ENCODE assay signal across 8 cellular contexts in the genomic region with DNA sequence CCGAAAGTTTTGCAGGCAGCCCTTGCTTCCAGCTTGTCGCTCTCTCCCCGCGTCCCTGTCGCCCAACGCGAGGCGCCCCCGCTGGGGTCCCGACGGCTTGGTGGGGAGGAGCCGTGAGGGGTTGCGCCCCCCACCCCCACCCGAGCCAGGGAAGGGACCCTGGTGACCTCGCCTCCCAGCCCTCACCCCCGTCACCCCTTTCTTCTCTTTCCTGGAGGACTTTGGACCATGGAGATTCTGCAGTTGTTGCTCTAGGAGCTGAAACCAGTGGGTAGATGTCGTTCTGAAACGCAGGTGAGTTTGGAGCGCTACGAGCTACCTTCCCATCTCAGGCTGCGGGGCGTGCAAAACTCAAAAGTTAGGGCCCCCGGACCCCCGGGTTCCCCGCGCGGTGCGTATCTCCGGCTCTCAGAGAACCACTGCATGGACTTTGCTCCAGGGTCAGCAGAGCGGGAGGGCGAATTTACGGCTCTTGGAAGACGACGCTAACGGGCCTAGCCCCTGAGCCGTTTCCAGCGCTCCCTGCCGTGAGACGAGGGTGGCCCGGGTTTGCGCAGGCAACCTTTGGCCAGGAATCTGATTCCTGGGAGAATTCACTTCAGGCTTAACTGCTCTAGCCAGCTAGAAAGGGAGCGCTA. TPM values are rescaled to one million over a fixed set of nuclear protein-coding genes. Genes with fewer than 3 reads are reported as not detected.
DNase-seq lines count a peak whose midpoint lies in the region; ATAC-seq and TF ChIP-seq lines count a peak whose summit lies in the region.

No MANE protein-coding gene starts in this region.

- TF ChIP-seq EP300 in SK-N-SH (IDR thresholded peaks at IDR 0.05; ENCODE audit: borderline replicate concordance in 1 of 2, low read depth in 1 of 2, low read length in 1 of 2): no peak

- H3K9me3 ChIP-seq in SK-N-SH (no peaks in the 10 kb centered on the region), lower lobe of right lung (no peaks in the 10 kb centered on the region)

- 5% methylated on average over 26 of the region's 42 CpGs for WGBS in SK-N-SH (ENCODE audit: low lambda C conversion rate)

- H3K9ac ChIP-seq in SK-N-SH: peak overlapping the region; percentile 66

- H3K27me3 ChIP-seq in SK-N-SH (ENCODE audit: insufficient read depth): no peaks in the 10 kb centered on the region
- no peaks in the 10 kb centered on the region for H3K27me3 ChIP-seq in dorsolateral prefrontal cortex
- H3K27me3 ChIP-seq in lower lobe of right lung (ENCODE audit: low read depth): no peaks in the 10 kb centered on the region

- H3F3A ChIP-seq in SK-N-SH (replicated peaks; ENCODE audit: insufficient read depth): peaks cover 6% of the 10 kb centered on the region

- H3K79me2 ChIP-seq in SK-N-SH (ENCODE audit: insufficient read depth): peaks cover 21% of the 10 kb centered on the region; the same call in 1 of the 2 replicates

- TF ChIP-seq CTCF in CD14-positive monocyte (IDR thresholded peaks at IDR 0.05): peak; percentile 45
- peak; percentile 18; the same call in 1 of the 2 replicates for TF ChIP-seq CTCF in SK-N-SH (IDR thresholded peaks at IDR 0.05)
- peak in 10 of 56 donors; percentile 2 to 35 (median 26) for TF ChIP-seq CTCF in dorsolateral prefrontal cortex (IDR thresholded peaks at IDR 0.05 in 54 of 56, conservative IDR thresholded peaks at IDR 0.05 in 2 of 56; ENCODE audit: low read depth in 1 of 56, partially characterized antibody in 56 of 56)
- TF ChIP-seq CTCF in lower lobe of right lung (IDR thresholded peaks at IDR 0.05): no peak

- peak overlapping the region; percentile 91 for H3K4me2 ChIP-seq in SK-N-SH

- H3K27me3 Mint-ChIP-seq in CD14-positive monocyte (ENCODE audit: low read depth in 3 of 3): peaks cover 24 to 29% (median 26%) of the 10 kb centered on the region in 3 donors

- ATAC-seq in HG02642 (IDR thresholded peaks at IDR 0.05; ENCODE audit: poor library complexity, unreplicated experiment) (peak; percentile 31), lower lobe of right lung (peak; percentile 37 to 51), GM21529 (IDR thresholded peaks at IDR 0.05; ENCODE audit: unreplicated experiment) (no peak)

- H3K9me3 Mint-ChIP-seq in CD14-positive monocyte: peaks cover 0 to 7% (median 1%) of the 10 kb centered on the region in 7 donors

- H3K27ac Mint-ChIP-seq in CD14-positive monocyte: peak overlapping the region in 1 of 7 donors; percentile 26

- H3K4me3 ChIP-seq in SK-N-SH (ENCODE audit: low read depth in 2 of 2, low read length in 1 of 2): peak overlapping the region; percentile 76 to 81
- H3K4me3 ChIP-seq in dorsolateral prefrontal cortex: peak overlapping the region; percentile 60 to 94 (median 81)
- H3K4me3 ChIP-seq in lower lobe of right lung: peak overlapping the region; percentile 80

- DNase-seq in CD14-positive monocyte (ENCODE audit: low spot score): no peak
- peak; percentile 71 for DNase-seq in SK-N-SH
- DNase-seq in dorsolateral prefrontal cortex: peak in 5 of 10 donors; percentile 4 to 53 (median 25)
- peak; percentile 48 for DNase-seq in lower lobe of right lung
- DNase-seq in substantia nigra (lab: John Stamatoyannopoulos, UW): peak in 31 of 49 donors; percentile 5 to 74 (median 47)
- no peak for DNase-seq in NCI-H2029 (lab: John Stamatoyannopoulos, UW)

- TF ChIP-seq RAD21 in SK-N-SH (IDR thresholded peaks at IDR 0.05; ENCODE audit: low read length): no peak; the same call in 1 of the 2 replicates

- peaks cover 5 to 8% of the 10 kb centered on the region in 2 experiments for H3K36me3 ChIP-seq in SK-N-SH (replicated peaks in 1 of 2; ENCODE audit: control insufficient read depth in 1 of 2, insufficient read depth in 2 of 2, low read length in 1 of 2)
- no peaks in the 10 kb centered on the region for H3K36me3 ChIP-seq in lower lobe of right lung

- peak overlapping the region; percentile 93 for H2AFZ ChIP-seq in SK-N-SH (ENCODE audit: low read depth)

- H3K36me3 Mint-ChIP-seq in CD14-positive monocyte: peaks cover 11 to 16% of the 10 kb centered on the region in 2 donors

- H3K4me1 Mint-ChIP-seq in CD14-positive monocyte: peaks cover 34% of the 10 kb centered on the region

- no peaks in the 10 kb centered on the region for H3K9me2 ChIP-seq in SK-N-SH

- CTCF ChIA-PET in SK-N-SH (lab: Yijun Ruan, JAX): interaction anchor here (0.6 to 5.6 kb wide), 54 partner anchors 8 to 667 kb away, joined by 3 to 79 read pairs (median 4); no protein-coding TSS in a partner anchor

- intact Hi-C loops in CD14-positive monocyte (cut with micrococcal nuclease): loop anchor here (5.0 to 10.0 kb wide), 5 partner anchors 70 to 1688 kb away; a partner anchor contains a TSS
- intact Hi-C loops in dorsolateral prefrontal cortex (cut with DNase I): loop anchor here (5.0 to 10.0 kb wide), 10 partner anchors 110 to 355 kb away; a partner anchor contains a TSS
- intact Hi-C loops in lower lobe of right lung (cut with DNase I): no loop called here

- H3K4me1 ChIP-seq in SK-N-SH (ENCODE audit: control insufficient read depth in 1 of 2, insufficient read depth in 2 of 2, low read depth in 1 of 2, low read length in 1 of 2) (peaks cover 0 to 50% of the 10 kb centered on the region in 2 experiments; a peak in 3 of 4 replicates), lower lobe of right lung (peaks cover 25% of the 10 kb centered on the region)

- peak overlapping the region; percentile 78 to 93 for H3K4me3 Mint-ChIP-seq in CD14-positive monocyte

- POLR2A ChIA-PET in SK-N-SH (lab: Yijun Ruan, JAX): interaction anchor here (0.7 to 1.3 kb wide), 3 partner anchors 67 to 160 kb away, joined by 3 read pairs; no protein-coding TSS in a partner anchor

- peak overlapping the region; percentile 10 to 71; a peak in 2 of 4 replicates for H3K27ac ChIP-seq in SK-N-SH (ENCODE audit: low read depth in 2 of 2, low read length in 1 of 2)
- peak overlapping the region in 21 of 59 donors; percentile 0 to 83 (median 48) for H3K27ac ChIP-seq in dorsolateral prefrontal cortex
- H3K27ac ChIP-seq in lower lobe of right lung: no peak overlapping the region
- H3K27ac ChIP-seq in substantia nigra (ENCODE audit: low read depth, low read length, poor library complexity, severe bottlenecking): no peak overlapping the region

- H4K20me1 ChIP-seq in SK-N-SH (ENCODE audit: insufficient read depth): 0 out of 2 replicates have a peak, but pooled peaks cover 2% of the 10 kb centered on the region

TF ChIP-seq in SK-N-SH, 30 proteins besides CTCF, POLR2A, EP300 and RAD21:
- no peak for TF ChIP-seq RCOR1 (IDR thresholded peaks at IDR 0.05; ENCODE audit: low read length)
- 0 out of 2 replicates have a peak, but pooled peaks have one; percentile 7 for TF ChIP-seq RFX5 (IDR thresholded peaks at IDR 0.05; ENCODE audit: low read length)
- TF ChIP-seq GATA2 (CRISPR knock-in tag; IDR thresholded peaks at IDR 0.05): no peak
- TF ChIP-seq, protein P1, sequence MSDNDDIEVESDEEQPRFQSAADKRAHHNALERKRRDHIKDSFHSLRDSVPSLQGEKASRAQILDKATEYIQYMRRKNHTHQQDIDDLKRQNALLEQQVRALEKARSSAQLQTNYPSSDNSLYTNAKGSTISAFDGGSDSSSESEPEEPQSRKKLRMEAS (IDR thresholded peaks at IDR 0.05; ENCODE audit: low read depth): peak; percentile 35; the same call in 1 of the 2 replicates
- TF ChIP-seq, protein P2, sequence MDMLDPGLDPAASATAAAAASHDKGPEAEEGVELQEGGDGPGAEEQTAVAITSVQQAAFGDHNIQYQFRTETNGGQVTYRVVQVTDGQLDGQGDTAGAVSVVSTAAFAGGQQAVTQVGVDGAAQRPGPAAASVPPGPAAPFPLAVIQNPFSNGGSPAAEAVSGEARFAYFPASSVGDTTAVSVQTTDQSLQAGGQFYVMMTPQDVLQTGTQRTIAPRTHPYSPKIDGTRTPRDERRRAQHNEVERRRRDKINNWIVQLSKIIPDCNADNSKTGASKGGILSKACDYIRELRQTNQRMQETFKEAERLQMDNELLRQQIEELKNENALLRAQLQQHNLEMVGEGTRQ (IDR thresholded peaks at IDR 0.05; ENCODE audit: borderline replicate concordance, low read depth, low read length): no peak
- TF ChIP-seq, protein P3, sequence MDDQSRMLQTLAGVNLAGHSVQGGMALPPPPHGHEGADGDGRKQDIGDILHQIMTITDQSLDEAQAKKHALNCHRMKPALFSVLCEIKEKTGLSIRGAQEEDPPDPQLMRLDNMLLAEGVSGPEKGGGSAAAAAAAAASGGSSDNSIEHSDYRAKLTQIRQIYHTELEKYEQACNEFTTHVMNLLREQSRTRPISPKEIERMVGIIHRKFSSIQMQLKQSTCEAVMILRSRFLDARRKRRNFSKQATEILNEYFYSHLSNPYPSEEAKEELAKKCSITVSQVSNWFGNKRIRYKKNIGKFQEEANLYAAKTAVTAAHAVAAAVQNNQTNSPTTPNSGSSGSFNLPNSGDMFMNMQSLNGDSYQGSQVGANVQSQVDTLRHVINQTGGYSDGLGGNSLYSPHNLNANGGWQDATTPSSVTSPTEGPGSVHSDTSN (IDR thresholded peaks at IDR 0.05): no peak
- TF ChIP-seq, protein P4, sequence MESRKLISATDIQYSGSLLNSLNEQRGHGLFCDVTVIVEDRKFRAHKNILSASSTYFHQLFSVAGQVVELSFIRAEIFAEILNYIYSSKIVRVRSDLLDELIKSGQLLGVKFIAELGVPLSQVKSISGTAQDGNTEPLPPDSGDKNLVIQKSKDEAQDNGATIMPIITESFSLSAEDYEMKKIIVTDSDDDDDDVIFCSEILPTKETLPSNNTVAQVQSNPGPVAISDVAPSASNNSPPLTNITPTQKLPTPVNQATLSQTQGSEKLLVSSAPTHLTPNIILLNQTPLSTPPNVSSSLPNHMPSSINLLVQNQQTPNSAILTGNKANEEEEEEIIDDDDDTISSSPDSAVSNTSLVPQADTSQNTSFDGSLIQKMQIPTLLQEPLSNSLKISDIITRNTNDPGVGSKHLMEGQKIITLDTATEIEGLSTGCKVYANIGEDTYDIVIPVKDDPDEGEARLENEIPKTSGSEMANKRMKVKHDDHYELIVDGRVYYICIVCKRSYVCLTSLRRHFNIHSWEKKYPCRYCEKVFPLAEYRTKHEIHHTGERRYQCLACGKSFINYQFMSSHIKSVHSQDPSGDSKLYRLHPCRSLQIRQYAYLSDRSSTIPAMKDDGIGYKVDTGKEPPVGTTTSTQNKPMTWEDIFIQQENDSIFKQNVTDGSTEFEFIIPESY (IDR thresholded peaks at IDR 0.05; ENCODE audit: borderline replicate concordance, low read depth): no peak
- no peak for TF ChIP-seq POLR2AphosphoS5 (IDR thresholded peaks at IDR 0.05; ENCODE audit: low read depth, low read length)
- peak; percentile 2; the same call in 1 of the 2 replicates for TF ChIP-seq NRF1 (IDR thresholded peaks at IDR 0.05; ENCODE audit: low read depth, low read length)
- TF ChIP-seq SIN3A (IDR thresholded peaks at IDR 0.05; ENCODE audit: borderline replicate concordance, low read depth, low read length): no peak
- TF ChIP-seq NFIC (IDR thresholded peaks at IDR 0.05; ENCODE audit: borderline replicate concordance): no peak
TF ChIP-seq in SK-N-SH: peak in this region for 3.

RNA-seq across cellular contexts. Expression of a gene that starts 0.7 kb away (rescaled TPM):
- polyA plus RNA-seq in CD14-positive monocyte (10 to 100 TPM in 1 of 2 donors, 1 to 10 TPM in 1; 4.5 to 11.2 TPM), SK-N-SH (2012; rRNA removed) (6.0 and 6.2 TPM in 2 replicates)
- 6.9 and 9.9 TPM in 2 replicates for polyA plus RNA-seq in SK-N-SH (2012; cell fraction: cytosol; rRNA removed)
- 7.5 and 8.7 TPM in 2 replicates for polyA plus RNA-seq in SK-N-SH (2012; cell fraction: nucleus; rRNA removed)
- total RNA-seq in dorsolateral prefrontal cortex (10 to 100 TPM; 17.9 to 47.7 (median 29.0) TPM), lower lobe of right lung (17.7 TPM)

Comparison
In these comparisons a context has a peak if more than half of its experiments do, and no peak if none do; other contexts are left out.
1. DNase-seq: peak in SK-N-SH (single experiment), lower lobe of right lung (single experiment) and substantia nigra (31 of 49); none in CD14-positive monocyte (single experiment) and NCI-H2029 (single experiment).
2. H3K27ac ChIP-seq: peak in SK-N-SH (2 of 2); none in lower lobe of right lung (single experiment) and substantia nigra (single experiment).
3. Peak in every context shown above with its lines, with median percentiles within 50 percentile points of each other: H3K4me3 ChIP-seq.